In the genomic region with DNA sequence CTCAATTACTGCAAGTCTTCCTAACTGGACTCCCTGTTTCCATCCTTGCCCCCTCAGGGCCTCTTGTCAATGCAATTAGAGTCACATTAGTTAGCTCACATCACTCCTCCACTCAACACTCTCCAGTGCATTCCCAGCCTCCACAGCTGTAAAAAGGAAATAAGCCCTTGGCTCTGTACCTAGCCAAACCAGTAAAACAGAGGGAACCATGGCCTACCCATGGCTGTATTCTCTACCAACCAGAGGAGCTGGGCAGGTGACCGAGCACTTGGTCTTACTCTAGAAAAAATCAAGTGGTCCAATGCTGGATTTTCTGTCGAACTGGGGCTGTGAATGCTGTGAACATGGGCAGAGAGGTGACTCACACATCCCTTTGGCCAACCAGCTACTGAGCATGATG, we compare ENCODE assay signal across 20 cellular contexts.
"Had no signal": no experiment of that assay in that cellular context is flagged by ENCODE, and none has a peak within 500 bp of the region (broad histone marks: within the 10 kb centered on the region; RNA-seq: fewer than 3 reads in every experiment).

No MANE protein-coding gene starts in this region.

- H3K36me3 ChIP-seq: colonic mucosa, heart right ventricle, left lung, upper lobe of left lung, WERI-Rb-1 had no signal

- H3K27me3 ChIP-seq: colonic mucosa, gastroesophageal sphincter, heart right ventricle, left lung, stomach, upper lobe of left lung had no signal

- H3K79me2 ChIP-seq: parathyroid adenoma had no signal

- ATAC-seq: gastroesophageal sphincter; heart right ventricle; left lung; natural killer cell treated with Interleukin-12 subunit alpha and Interleukin-12 subunit beta and Interleukin-15 and Interleukin-18, amount 100 ng/mL, for 72 hours; sciatic nerve; stimulated activated effector memory CD8-positive, alpha-beta T cell treated with anti-CD3 and anti-CD28 coated beads, Interleukin-12 subunit alpha, Interleukin-12 subunit beta, amount 100 ng/mL, for 72 hours had no signal

- H3K9ac ChIP-seq: parathyroid adenoma had no signal

- DNase-seq: activated CD4-positive, alpha-beta T cell treated with anti-CD3 and anti-CD28 coated beads for 1 hour; activated CD8-positive, alpha-beta memory T cell treated with anti-CD3 and anti-CD28 coated beads for 24 hours; activated CD8-positive, alpha-beta memory T cell treated with anti-CD3 and anti-CD28 coated beads, Interleukin-2, amount 50 U/mL, for 48 hours; activated effector memory CD4-positive, alpha-beta T cell treated with Interleukin-2 at 50 U/mL for 16 hours; activated naive CD4-positive, alpha-beta T cell treated with anti-CD3 and anti-CD28 coated beads, Interleukin-2, amount 50 U/mL, for 16 hours; activated T-cell treated with anti-CD3 and anti-CD28 coated beads, Interleukin-2, amount 50 U/mL, for 48 hours; aorta; colonic mucosa; endodermal cell; heart right ventricle; left lung; stimulated activated CD4-positive, alpha-beta T cell treated with anti-CD3 and anti-CD28 coated beads, Interleukin-4, amount 100 ng/mL, for 24 hours; stomach; upper lobe of left lung; WERI-Rb-1 had no signal

- H2AFZ ChIP-seq: parathyroid adenoma had no signal

- H3K4me1 ChIP-seq: colonic mucosa, parathyroid adenoma had no signal

- H3K9me3 ChIP-seq: colonic mucosa, gastroesophageal sphincter, heart right ventricle, left lung, stomach, upper lobe of left lung had no signal

- H3K4me3 ChIP-seq: colonic mucosa, gastroesophageal sphincter, heart right ventricle, left lung, stomach, upper lobe of left lung had no signal

- H3K27ac ChIP-seq: colonic mucosa, gastroesophageal sphincter, heart right ventricle, left lung, parathyroid adenoma, stomach, upper lobe of left lung, WERI-Rb-1 had no signal
